Comparison of ENCODE assay signal across 8 cellular contexts in the genomic region with DNA sequence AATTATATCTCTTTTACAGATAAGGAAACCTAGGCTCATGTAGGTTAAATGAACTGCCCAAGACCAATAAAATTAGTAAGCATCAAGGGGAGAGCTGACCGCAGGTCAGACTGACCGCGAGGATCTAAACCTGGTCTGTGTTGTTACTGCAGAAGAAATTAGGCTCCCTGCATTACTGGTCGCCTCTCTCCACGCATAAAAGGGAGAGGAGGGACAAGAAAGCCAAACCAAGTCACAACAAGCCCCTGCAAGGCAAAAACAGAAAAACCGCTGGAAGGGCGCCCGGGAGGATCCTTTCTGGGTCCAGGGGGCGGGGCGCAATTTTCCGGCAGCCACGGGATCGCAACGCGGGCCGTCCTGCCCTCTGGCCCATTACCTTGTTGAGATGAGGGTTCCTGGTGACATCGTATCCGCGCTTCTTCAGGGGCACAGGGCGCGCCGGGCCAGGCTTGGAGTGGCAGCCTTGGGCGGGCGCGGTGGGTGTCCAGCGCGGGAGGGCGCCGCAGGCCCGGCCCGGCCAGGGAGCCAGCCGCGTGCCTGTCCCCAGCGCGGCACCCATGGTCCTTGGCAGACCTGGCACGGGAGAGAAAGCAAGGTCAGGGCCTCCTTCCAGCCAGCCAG.
DNase-seq lines count a peak whose midpoint lies in the region; ATAC-seq and TF ChIP-seq lines count a peak whose summit lies in the region.

No MANE protein-coding gene starts in this region.

- H3K36me3 ChIP-seq in GM06990 (ENCODE audit: control insufficient read depth, insufficient read depth, low read length) (no peaks in the 10 kb centered on the region), iPS DF 6.9 (ENCODE audit: control insufficient read depth, insufficient read depth, low read length) (no peaks in the 10 kb centered on the region)

- WGBS in iPS DF 6.9 (ENCODE audit: insufficient coverage, insufficient read length): no CpG with 5 or more reads among the region's 36 CpGs

- no peaks in the 10 kb centered on the region; the same call in none of the 2 replicates for H3K27me3 ChIP-seq in GM06990 (replicated peaks; ENCODE audit: control insufficient read depth, insufficient read depth, low read length)
- H3K27me3 ChIP-seq in iPS DF 6.9 (ENCODE audit: control insufficient read depth, insufficient read depth, low read length): peaks cover 11% of the 10 kb centered on the region; the same call in 1 of the 2 replicates

- no peaks in the 10 kb centered on the region for H3K9me3 ChIP-seq in iPS DF 6.9 (ENCODE audit: control insufficient read depth, insufficient read depth, low read length)

- no peak for TF ChIP-seq CTCF in 22Rv1 (IDR thresholded peaks at IDR 0.05)
- TF ChIP-seq CTCF in GM06990 (IDR thresholded peaks at IDR 0.05; ENCODE audit: insufficient read depth, low read length, poor library complexity, severe bottlenecking): no peak
- no peak for TF ChIP-seq CTCF in retinal pigment epithelial cell (conservative IDR thresholded peaks at IDR 0.05; ENCODE audit: low read depth, low read length)

- 0 out of 2 replicates have a peak, but pooled peaks cover 1% of the 10 kb centered on the region for H3K4me1 ChIP-seq in iPS DF 6.9 (ENCODE audit: control insufficient read depth, insufficient read depth, low read length)

- peak overlapping the region; percentile 79 for H3K27ac ChIP-seq in 22Rv1
- H3K27ac ChIP-seq in iPS DF 6.9 (ENCODE audit: low read length): no peak overlapping the region

- no peak for ATAC-seq in HG03159 (IDR thresholded peaks at IDR 0.05; ENCODE audit: unreplicated experiment)

- H3K4me3 ChIP-seq in GM06990 (replicated peaks; ENCODE audit: low read depth, low read length) (peak overlapping the region; percentile 50), iPS DF 6.9 (ENCODE audit: low read length) (peak overlapping the region; percentile 52; the same call in 1 of the 2 replicates), retinal pigment epithelial cell (ENCODE audit: low read length) (peak overlapping the region; percentile 66)

- DNase-seq in GM06990 (ENCODE audit: extremely low read depth, insufficient read length) (no peak), NCI-H2029 (lab: John Stamatoyannopoulos, UW) (peak; percentile 59), astrocyte of the hippocampus (ENCODE audit: low read depth, low spot score) (peak; percentile 63), iPS DF 6.9 (ENCODE audit: low read depth, low spot score) (no peak), retinal pigment epithelial cell (ENCODE audit: low read depth) (no peak), NOMO-1 (lab: John Stamatoyannopoulos, UW; ENCODE audit: unreplicated experiment in 2 of 2) (no peak)

Comparison
In these comparisons a context has a peak if more than half of its experiments do, and no peak if none do; other contexts are left out.
1. DNase-seq: peak in NCI-H2029 (single experiment) and astrocyte of the hippocampus (single experiment); none in GM06990 (single experiment), iPS DF 6.9 (single experiment), retinal pigment epithelial cell (single experiment) and NOMO-1 (0 of 2).
2. Peak in every context shown above with its lines, with median percentiles within 50 percentile points of each other: H3K4me3 ChIP-seq.